In genomic region chr20:17471606-17472187, GRCh38 we compare ENCODE assay signal across 1 cellular context.
TF ChIP-seq lines count a peak whose summit lies in the region.

No MANE protein-coding gene starts in this region.

TF ChIP-seq in neural cell, 6 proteins besides CTCF, POLR2A, EP300 and RAD21 (continued from another document):
- TF ChIP-seq REST (IDR thresholded peaks at IDR 0.05; ENCODE audit: borderline replicate concordance) (peak; percentile 92), POLR2AphosphoS5 (IDR thresholded peaks at IDR 0.05) (peak; percentile 68), SMC3 (conservative IDR thresholded peaks at IDR 0.05; ENCODE audit: poor library complexity) (peak; percentile 3), MXI1 (conservative IDR thresholded peaks at IDR 0.05; ENCODE audit: poor library complexity, severe bottlenecking) (no peak)
